In the genomic region with DNA sequence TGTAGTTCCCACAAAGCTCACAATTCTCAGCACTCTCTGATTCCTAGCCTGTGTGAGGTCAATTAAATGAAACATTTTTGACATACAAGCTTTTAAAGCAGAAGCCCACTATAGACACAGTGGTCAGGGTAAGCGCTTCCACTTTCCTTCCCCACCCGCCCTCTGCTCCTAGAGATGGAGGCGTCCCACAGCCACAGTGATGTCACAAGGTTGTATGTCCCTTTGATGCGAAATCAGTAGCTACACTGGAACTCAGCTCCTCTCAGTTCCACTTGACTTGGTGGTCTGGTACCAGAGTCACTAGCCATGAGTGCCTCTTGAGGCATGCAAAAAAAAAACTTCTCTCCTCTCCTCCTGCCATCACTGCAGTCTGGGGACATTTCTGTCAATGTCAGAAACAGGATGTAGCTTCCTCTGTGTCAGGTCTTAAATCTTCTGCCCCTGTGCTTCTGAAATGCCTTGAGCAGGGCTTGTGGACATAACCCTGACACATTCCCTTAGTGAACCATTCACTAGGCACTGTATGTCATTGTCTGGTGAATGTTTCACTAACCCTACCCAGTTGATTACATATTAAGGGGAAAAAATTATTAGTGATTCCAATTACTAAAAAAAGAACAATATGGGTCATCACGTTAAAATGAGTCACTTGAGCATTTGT, we compare ENCODE assay signal across 1 cellular context.
TF ChIP-seq lines count a peak whose summit lies in the region.

No MANE protein-coding gene starts in this region.

TF ChIP-seq in GM12878, 131 proteins besides CTCF, POLR2A, EP300 and RAD21 (continued from another document):
- TF ChIP-seq, protein P1, sequence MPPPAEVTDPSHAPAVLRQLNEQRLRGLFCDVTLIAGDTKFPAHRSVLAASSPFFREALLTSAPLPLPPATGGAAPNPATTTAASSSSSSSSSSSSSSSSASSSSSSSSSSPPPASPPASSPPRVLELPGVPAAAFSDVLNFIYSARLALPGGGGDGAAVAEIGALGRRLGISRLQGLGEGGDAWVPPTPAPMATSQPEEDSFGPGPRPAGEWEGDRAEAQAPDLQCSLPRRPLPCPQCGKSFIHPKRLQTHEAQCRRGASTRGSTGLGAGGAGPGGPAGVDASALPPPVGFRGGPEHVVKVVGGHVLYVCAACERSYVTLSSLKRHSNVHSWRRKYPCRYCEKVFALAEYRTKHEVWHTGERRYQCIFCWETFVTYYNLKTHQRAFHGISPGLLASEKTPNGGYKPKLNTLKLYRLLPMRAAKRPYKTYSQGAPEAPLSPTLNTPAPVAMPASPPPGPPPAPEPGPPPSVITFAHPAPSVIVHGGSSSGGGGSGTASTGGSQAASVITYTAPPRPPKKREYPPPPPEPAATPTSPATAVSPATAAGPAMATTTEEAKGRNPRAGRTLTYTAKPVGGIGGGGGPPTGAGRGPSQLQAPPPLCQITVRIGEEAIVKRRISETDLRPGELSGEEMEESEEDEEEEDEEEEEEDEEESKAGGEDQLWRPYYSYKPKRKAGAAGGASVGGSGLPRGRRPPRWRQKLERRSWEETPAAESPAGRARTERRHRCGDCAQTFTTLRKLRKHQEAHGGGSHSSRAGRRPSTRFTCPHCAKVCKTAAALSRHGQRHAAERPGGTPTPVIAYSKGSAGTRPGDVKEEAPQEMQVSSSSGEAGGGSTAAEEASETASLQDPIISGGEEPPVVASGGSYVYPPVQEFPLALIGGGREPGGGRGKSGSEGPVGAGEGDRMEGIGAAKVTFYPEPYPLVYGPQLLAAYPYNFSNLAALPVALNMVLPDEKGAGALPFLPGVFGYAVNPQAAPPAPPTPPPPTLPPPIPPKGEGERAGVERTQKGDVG (CRISPR knock-in tag; IDR thresholded peaks at IDR 0.05), result no peak
- TF ChIP-seq, protein P2, sequence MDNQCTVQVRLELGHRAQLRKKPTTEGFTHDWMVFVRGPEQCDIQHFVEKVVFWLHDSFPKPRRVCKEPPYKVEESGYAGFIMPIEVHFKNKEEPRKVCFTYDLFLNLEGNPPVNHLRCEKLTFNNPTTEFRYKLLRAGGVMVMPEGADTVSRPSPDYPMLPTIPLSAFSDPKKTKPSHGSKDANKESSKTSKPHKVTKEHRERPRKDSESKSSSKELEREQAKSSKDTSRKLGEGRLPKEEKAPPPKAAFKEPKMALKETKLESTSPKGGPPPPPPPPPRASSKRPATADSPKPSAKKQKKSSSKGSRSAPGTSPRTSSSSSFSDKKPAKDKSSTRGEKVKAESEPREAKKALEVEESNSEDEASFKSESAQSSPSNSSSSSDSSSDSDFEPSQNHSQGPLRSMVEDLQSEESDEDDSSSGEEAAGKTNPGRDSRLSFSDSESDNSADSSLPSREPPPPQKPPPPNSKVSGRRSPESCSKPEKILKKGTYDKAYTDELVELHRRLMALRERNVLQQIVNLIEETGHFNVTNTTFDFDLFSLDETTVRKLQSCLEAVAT (IDR thresholded peaks at IDR 0.05), result peak; percentile 47; the same call in 1 of the 2 replicates
- peak; percentile 40; the same call in 1 of the 2 replicates for TF ChIP-seq ATF7 (IDR thresholded peaks at IDR 0.05; ENCODE audit: low read depth)
- TF ChIP-seq, protein P3, sequence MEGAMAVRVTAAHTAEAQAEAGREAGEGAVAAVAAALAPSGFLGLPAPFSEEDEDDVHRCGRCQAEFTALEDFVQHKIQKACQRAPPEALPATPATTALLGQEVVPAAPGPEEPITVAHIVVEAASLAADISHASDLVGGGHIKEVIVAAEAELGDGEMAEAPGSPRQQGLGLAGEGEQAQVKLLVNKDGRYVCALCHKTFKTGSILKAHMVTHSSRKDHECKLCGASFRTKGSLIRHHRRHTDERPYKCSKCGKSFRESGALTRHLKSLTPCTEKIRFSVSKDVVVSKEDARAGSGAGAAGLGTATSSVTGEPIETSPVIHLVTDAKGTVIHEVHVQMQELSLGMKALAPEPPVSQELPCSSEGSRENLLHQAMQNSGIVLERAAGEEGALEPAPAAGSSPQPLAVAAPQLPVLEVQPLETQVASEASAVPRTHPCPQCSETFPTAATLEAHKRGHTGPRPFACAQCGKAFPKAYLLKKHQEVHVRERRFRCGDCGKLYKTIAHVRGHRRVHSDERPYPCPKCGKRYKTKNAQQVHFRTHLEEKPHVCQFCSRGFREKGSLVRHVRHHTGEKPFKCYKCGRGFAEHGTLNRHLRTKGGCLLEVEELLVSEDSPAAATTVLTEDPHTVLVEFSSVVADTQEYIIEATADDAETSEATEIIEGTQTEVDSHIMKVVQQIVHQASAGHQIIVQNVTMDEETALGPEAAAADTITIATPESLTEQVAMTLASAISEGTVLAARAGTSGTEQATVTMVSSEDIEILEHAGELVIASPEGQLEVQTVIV (IDR thresholded peaks at IDR 0.05; ENCODE audit: borderline replicate concordance, partially characterized antibody), result no peak
- TF ChIP-seq MTA2 (IDR thresholded peaks at IDR 0.05; ENCODE audit: low read depth), result 0 out of 2 replicates have a peak, but pooled peaks have one; percentile 31
- TF ChIP-seq HDGF (IDR thresholded peaks at IDR 0.05), result no peak
